ENCODE assay signal across 28 cellular contexts in the genomic region with DNA sequence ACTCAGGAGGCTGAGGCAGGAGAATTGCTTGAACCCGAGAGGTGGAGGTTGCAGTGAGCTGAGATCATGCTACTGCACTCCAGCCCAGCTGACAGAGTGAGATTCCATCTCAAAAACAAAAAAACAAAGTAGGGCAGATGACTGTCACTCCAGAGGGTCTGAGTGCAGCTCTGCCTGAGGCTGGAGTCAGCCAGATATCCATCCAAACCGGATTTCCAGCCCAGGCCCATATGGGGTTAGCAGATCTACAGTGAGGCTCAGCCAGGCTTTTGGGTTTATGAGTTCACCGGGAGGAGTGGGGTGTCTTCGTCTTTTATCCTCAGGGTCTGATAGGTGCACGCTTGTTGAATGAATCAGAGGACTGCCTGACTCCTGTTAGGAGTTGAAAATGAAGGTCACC. TPM values are rescaled to one million over a fixed set of nuclear protein-coding genes. Genes with fewer than 3 reads are reported as not detected.
"Had no signal": no experiment of that assay in that cellular context is flagged by ENCODE, and none has a peak within 500 bp of the region (broad histone marks: within the 10 kb centered on the region; RNA-seq: fewer than 3 reads in every experiment).

No MANE protein-coding gene starts in this region.

- H3K27ac Mint-ChIP-seq: immature natural killer cell; mesothelial cell of epicardium; natural killer cell; neural progenitor cell; progenitor cell of endocrine pancreas; stimulated activated memory B cell treated with anti-CD40 and anti-IgM and Interleukin-4, amounts not matched to agents 10 μg/mL and 1 μg/mL and 100 μg/mL, for 72 hours had no signal

- H3K4me1 ChIP-seq: left ventricle myocardium inferior, neural progenitor cell, right atrium auricular region, right lobe of liver, thyroid gland, transverse colon, upper lobe of right lung had no signal

- H3K4me3 ChIP-seq: left ventricle myocardium inferior, lung, neural progenitor cell, ovary, right atrium auricular region, right lobe of liver, smooth muscle cell, thyroid gland, transverse colon, upper lobe of right lung had no signal

- H3K9ac ChIP-seq: neural progenitor cell had no signal

- DNase-seq: hypothalamus; immature natural killer cell; left ventricle myocardium inferior; mesendoderm; naive B cell; natural killer cell; nephron progenitor cell; occipital lobe; ovary; right lobe of liver; stimulated activated CD4-positive, alpha-beta T cell treated with anti-CD3 and anti-CD28 coated beads, Interleukin-1b, Interleukin-23, amount 100 ng/mL, for 48 hours; stimulated activated CD4-positive, alpha-beta T cell treated with anti-CD3 and anti-CD28 coated beads, Interleukin-2, amount 100 ng/mL, for 48 hours; stimulated activated CD4-positive, alpha-beta T cell treated with anti-CD3 and anti-CD28 coated beads, Interleukin-4, amount 100 ng/mL, for 4 hours; stimulated activated CD8-positive, alpha-beta memory T cell treated with anti-CD3 and anti-CD28 coated beads, Interleukin-4, amount 100 ng/mL, for 48 hours; stimulated activated naive CD4-positive, alpha-beta T cell treated with Interleukin-2 at 50 U/mL for 16 hours; stimulated activated naive CD8-positive, alpha-beta T cell treated with anti-CD3 and anti-CD28 coated beads, Interleukin-15, amount 100 ng/mL, for 72 hours; substantia nigra; thyroid gland; transverse colon; upper lobe of right lung had no signal

- ATAC-seq: natural killer cell; right lobe of liver; stimulated activated memory B cell treated with anti-CD40 and anti-IgM and Interleukin-4, amounts not matched to agents 10 μg/mL and 1 μg/mL and 100 μg/mL, for 72 hours; stimulated activated naive CD8-positive, alpha-beta T cell treated with anti-CD3 and anti-CD28 coated beads, Interleukin-15, amount 100 ng/mL, for 72 hours; upper lobe of right lung had no signal

- H3K4me2 ChIP-seq: neural progenitor cell, smooth muscle cell had no signal

- H3K27ac ChIP-seq: left ventricle myocardium inferior, neural progenitor cell, neutrophil, ovary, right atrium auricular region, right lobe of liver, thyroid gland, transverse colon, upper lobe of right lung had no signal

- H3K4me3 Mint-ChIP-seq: immature natural killer cell; mesothelial cell of epicardium; naive B cell; natural killer cell; nephron progenitor cell; neural progenitor cell; stimulated activated memory B cell treated with anti-CD40 and anti-IgM and Interleukin-4, amounts not matched to agents 10 μg/mL and 1 μg/mL and 100 μg/mL, for 72 hours; stimulated activated naive CD8-positive, alpha-beta T cell treated with anti-CD3 and anti-CD28 coated beads, Interleukin-15, amount 100 ng/mL, for 72 hours had no signal

- H3K9me3 ChIP-seq: left ventricle myocardium inferior, neutrophil, ovary, right atrium auricular region, right lobe of liver, thyroid gland, transverse colon, upper lobe of right lung had no signal

- H3K27me3 ChIP-seq: neural progenitor cell, neutrophil, ovary, right atrium auricular region, right lobe of liver, thyroid gland, transverse colon, upper lobe of right lung had no signal

- H3K9me3 Mint-ChIP-seq: immature natural killer cell; mesothelial cell of epicardium; naive B cell; natural killer cell; nephron progenitor cell; neural progenitor cell; stimulated activated memory B cell treated with anti-CD40 and anti-IgM and Interleukin-4, amounts not matched to agents 10 μg/mL and 1 μg/mL and 100 μg/mL, for 72 hours; stimulated activated naive CD8-positive, alpha-beta T cell treated with anti-CD3 and anti-CD28 coated beads, Interleukin-15, amount 100 ng/mL, for 72 hours had no signal

- H3K36me3 ChIP-seq: neural progenitor cell, ovary had no signal

- H3K4me1 Mint-ChIP-seq: mesothelial cell of epicardium, nephron progenitor cell, neural progenitor cell had no signal

- H3K27me3 Mint-ChIP-seq: naive B cell; progenitor cell of endocrine pancreas; stimulated activated memory B cell treated with anti-CD40 and anti-IgM and Interleukin-4, amounts not matched to agents 10 μg/mL and 1 μg/mL and 100 μg/mL, for 72 hours; stimulated activated naive CD8-positive, alpha-beta T cell treated with anti-CD3 and anti-CD28 coated beads, Interleukin-15, amount 100 ng/mL, for 72 hours had no signal

- H2AFZ ChIP-seq: neural progenitor cell had no signal

RNA-seq across cellular contexts. Expression of a gene that starts 47.9 kb away (rescaled TPM):
- total RNA-seq: natural killer cell had no signal
